ENCODE assay signal across 2 cellular contexts in genomic region chr11:118820412-118821357, GRCh38.
A peak's percentile ranks its signal among the peaks of the same experiment; 100 is the strongest.
TF ChIP-seq lines count a peak whose summit lies in the region.

No MANE protein-coding gene starts in this region.

TF ChIP-seq in IMR-90, 13 proteins besides CTCF, POLR2A, EP300 and RAD21 (continued from another document):
- no peak for TF ChIP-seq BHLHE40 (IDR thresholded peaks at IDR 0.05; ENCODE audit: low read depth, low read length)
- TF ChIP-seq RCOR1 (IDR thresholded peaks at IDR 0.05; ENCODE audit: insufficient replicate concordance, low read length): no peak

TF ChIP-seq in HepG2, 621 proteins besides CTCF, POLR2A, EP300 and RAD21:
- TF ChIP-seq CREB1 (IDR thresholded peaks at IDR 0.05): peak; percentile 54; the same call in 1 of the 2 replicates
- TF ChIP-seq CREB1 (CRISPR knock-in tag; IDR thresholded peaks at IDR 0.05): no peak
- TF ChIP-seq EEA1 (CRISPR knock-in tag; IDR thresholded peaks at IDR 0.05; ENCODE audit: borderline replicate concordance): no peak
